Comparison of ENCODE assay signal across 1 cellular context in genomic region chr7:136868496-136869005, GRCh38.
TF ChIP-seq lines count a peak whose summit lies in the region.

TSS of gene CHRM2 (plus strand) at chr7:136868652. CDS start at chr7:137014866, 146,214 bp downstream.

TF ChIP-seq in HepG2, 621 proteins besides CTCF, POLR2A, EP300 and RAD21 (continued from another document):
- TF ChIP-seq ZNF101 (CRISPR knock-in tag; IDR thresholded peaks at IDR 0.05; ENCODE audit: borderline replicate concordance, low read depth): no peak
